In genomic region chr10:84360634-84361365, GRCh38 we compare ENCODE assay signal across 9 cellular contexts. TPM values are rescaled to one million over a fixed set of nuclear protein-coding genes. Genes with fewer than 3 reads are reported as not detected.
DNase-seq lines count a peak whose midpoint lies in the region; ATAC-seq and TF ChIP-seq lines count a peak whose summit lies in the region.
"Had no signal": no experiment of that assay in that cellular context is flagged by ENCODE, and none has a peak within 500 bp of the region (broad histone marks: within the 10 kb centered on the region; RNA-seq: fewer than 3 reads in every experiment).

No MANE protein-coding gene starts in this region.

- no peaks in the 10 kb centered on the region for H3K27me3 ChIP-seq in aorta (ENCODE audit: control insufficient read depth in 1 of 2, insufficient read depth in 2 of 2, low read length in 1 of 2)

- no peak overlapping the region for H3K27ac ChIP-seq in aorta (ENCODE audit: low read depth in 1 of 2, low read length in 2 of 2)

- no peaks in the 10 kb centered on the region for H3K9me3 Mint-ChIP-seq in mesothelial cell of epicardium

- no peaks in the 10 kb centered on the region for H3K27me3 Mint-ChIP-seq in mesothelial cell of epicardium (ENCODE audit: low read depth)

- H3K4me3 Mint-ChIP-seq in mesothelial cell of epicardium, result no peak overlapping the region

- no peaks in the 10 kb centered on the region for H3K9me3 ChIP-seq in aorta (ENCODE audit: control insufficient read depth, low read length)

- peak overlapping the region; percentile 11 to 20 for H3K4me3 ChIP-seq in aorta (ENCODE audit: low read length in 2 of 2)

- DNase-seq in Right ventricle myocardium superior (no peak), cardiac septum (ENCODE audit: low spot score) (no peak), dermis blood vessel endothelial cell (peak; percentile 43), mesothelial cell of epicardium (ENCODE audit: low spot score in 2 of 2, unreplicated experiment in 2 of 2) (no peak), aorta (no peak), AML-193 (lab: John Stamatoyannopoulos, UW) (no peak)
- DNase-seq: SIG-M5 had no signal

- TF ChIP-seq CTCF in mesothelial cell of epicardium (IDR thresholded peaks at IDR 0.05; ENCODE audit: unreplicated experiment), result no peak

- H3K36me3 ChIP-seq in aorta (ENCODE audit: control insufficient read depth in 1 of 2, insufficient read depth in 2 of 2, low read length in 1 of 2), result no peaks in the 10 kb centered on the region

- H3K4me1 ChIP-seq in aorta (ENCODE audit: control insufficient read depth in 1 of 2, insufficient read depth in 2 of 2, low read length in 2 of 2), result peaks cover 3 to 7% of the 10 kb centered on the region in 2 donors

- WGBS in aorta, 2 donors, result 44% methylated on average over 6 of the region's 6 CpGs

- peak overlapping the region; percentile 83 for H3K27ac Mint-ChIP-seq in mesothelial cell of epicardium

- H3K36me3 Mint-ChIP-seq in mesothelial cell of epicardium, result no peaks in the 10 kb centered on the region

- peaks cover 42% of the 10 kb centered on the region for H3K4me1 Mint-ChIP-seq in mesothelial cell of epicardium

- intact Hi-C loops in Right ventricle myocardium superior (cut with DNase I) (no loop called here), cardiac septum (cut with DNase I) (no loop called here), aorta (cut with DNase I) (no loop called here)

- peak; percentile 42 for ATAC-seq in Right ventricle myocardium superior (ENCODE audit: poor library complexity)
- no peak for ATAC-seq in aorta (ENCODE audit: low FRiP score)
- no peak for ATAC-seq in GM19035 (IDR thresholded peaks at IDR 0.05; ENCODE audit: unreplicated experiment)
- ATAC-seq in GM18868 (IDR thresholded peaks at IDR 0.05; ENCODE audit: unreplicated experiment), result no peak

RNA-seq across cellular contexts. Expression of gene CCSER2, which starts 32.4 kb away (rescaled TPM):
- total RNA-seq in Right ventricle myocardium superior (165 TPM), cardiac septum (193 TPM), dermis blood vessel endothelial cell (22.5 and 32.7 TPM in 2 replicates), mesothelial cell of epicardium (37.1 to 44.2 TPM (median 38.7 TPM) in 3 replicates), aorta (100 to 1,000 TPM in 1 of 2 donors, 10 to 100 TPM in 1; 95.0 to 111 TPM)
- 10 to 100 TPM; 23.1 to 23.8 TPM for polyA plus RNA-seq in aorta
